27 cellular contexts compared by ENCODE assay signal in genomic region chr12:74530676-74531075, GRCh38.
"Had no signal": no experiment of that assay in that cellular context is flagged by ENCODE, and none has a peak within 500 bp of the region (broad histone marks: within the 10 kb centered on the region; RNA-seq: fewer than 3 reads in every experiment).

No MANE protein-coding gene starts in this region.

- H3K27ac Mint-ChIP-seq: nephron; neural progenitor cell; progenitor cell of endocrine pancreas; stimulated activated effector memory CD8-positive, alpha-beta T cell treated with anti-CD3 and anti-CD28 coated beads, Interleukin-12 subunit alpha, Interleukin-12 subunit beta, amount 100 ng/mL, for 72 hours; stimulated activated naive B cell treated with anti-CD40 and anti-IgM and Interleukin-4, amounts not matched to agents 10 μg/mL and 1 μg/mL and 100 μg/mL, for 72 hours; stimulated activated naive CD8-positive, alpha-beta T cell treated with anti-CD3 and anti-CD28 coated beads, Interleukin-15, Interleukin-2, amounts not matched to agents 100 ng/mL and 50 ng/mL, for 24 hours had no signal

- ATAC-seq: psoas muscle; right cardiac atrium; right lobe of liver; stimulated activated effector memory CD8-positive, alpha-beta T cell treated with anti-CD3 and anti-CD28 coated beads, Interleukin-12 subunit alpha, Interleukin-12 subunit beta, amount 100 ng/mL, for 72 hours; stimulated activated naive B cell treated with anti-CD40 and anti-IgM and Interleukin-4, amounts not matched to agents 10 μg/mL and 1 μg/mL and 100 μg/mL, for 72 hours had no signal

- H3K27ac ChIP-seq: neural progenitor cell, ovary, parathyroid adenoma, psoas muscle, right lobe of liver, sigmoid colon, stomach, thoracic aorta, thyroid gland, tibial nerve, upper lobe of left lung, vagina had no signal

- H3K4me1 Mint-ChIP-seq: nephron; neural progenitor cell; stimulated activated effector memory CD8-positive, alpha-beta T cell treated with anti-CD3 and anti-CD28 coated beads, Interleukin-12 subunit alpha, Interleukin-12 subunit beta, amount 100 ng/mL, for 72 hours had no signal

- H3K36me3 ChIP-seq: neural progenitor cell, ovary, right lobe of liver, sigmoid colon, stomach, thoracic aorta, thyroid gland, tibial nerve, upper lobe of left lung, vagina had no signal

- H3K4me1 ChIP-seq: neural progenitor cell, parathyroid adenoma, psoas muscle, right lobe of liver, sigmoid colon, stomach, thyroid gland, tibial nerve, upper lobe of left lung, vagina had no signal

- H3K36me3 Mint-ChIP-seq: neural progenitor cell; stimulated activated effector memory CD8-positive, alpha-beta T cell treated with anti-CD3 and anti-CD28 coated beads, Interleukin-12 subunit alpha, Interleukin-12 subunit beta, amount 100 ng/mL, for 72 hours had no signal

- H3K4me3 ChIP-seq: neural progenitor cell, ovary, psoas muscle, right lobe of liver, sigmoid colon, stomach, thoracic aorta, thyroid gland, tibial nerve, upper lobe of left lung, vagina had no signal

- DNase-seq: occipital lobe; ovary; posterior cingulate gyrus; psoas muscle; right cardiac atrium; right lobe of liver; sigmoid colon; small intestine; stimulated activated CD4-positive, alpha-beta T cell treated with anti-CD3 and anti-CD28 coated beads, Interleukin-15, amount 100 ng/mL, for 24 hours; stimulated activated CD4-positive, alpha-beta T cell treated with anti-CD3 and anti-CD28 coated beads, Interleukin-2, amount 100 ng/mL, for 24 hours; stimulated activated CD4-positive, alpha-beta T cell treated with anti-CD3 and anti-CD28 coated beads, Interleukin-2, amount 100 ng/mL, for 48 hours; stimulated activated CD4-positive, alpha-beta T cell treated with anti-CD3 and anti-CD28 coated beads, Interleukin-4, amount 100 ng/mL, for 24 hours; stimulated activated naive B cell treated with anti-CD40 and anti-IgM and Interleukin-4, amounts not matched to agents 10 μg/mL and 1 μg/mL and 100 μg/mL, for 72 hours; stimulated activated naive CD4-positive, alpha-beta T cell treated with Interleukin-2 at 50 U/mL for 16 hours; stomach; thyroid gland; upper lobe of left lung had no signal

- H3K27me3 ChIP-seq: neural progenitor cell, ovary, right lobe of liver, stomach, thyroid gland, tibial nerve, upper lobe of left lung, vagina had no signal

- H3K9me3 ChIP-seq: ovary, psoas muscle, right lobe of liver, sigmoid colon, stomach, thoracic aorta, thyroid gland, tibial nerve, upper lobe of left lung, vagina had no signal

- H2AFZ ChIP-seq: neural progenitor cell, parathyroid adenoma had no signal

- H3K9me3 Mint-ChIP-seq: nephron; neural progenitor cell; stimulated activated effector memory CD8-positive, alpha-beta T cell treated with anti-CD3 and anti-CD28 coated beads, Interleukin-12 subunit alpha, Interleukin-12 subunit beta, amount 100 ng/mL, for 72 hours; stimulated activated naive CD8-positive, alpha-beta T cell treated with anti-CD3 and anti-CD28 coated beads, Interleukin-15, Interleukin-2, amounts not matched to agents 100 ng/mL and 50 ng/mL, for 24 hours had no signal

- H3K4me2 ChIP-seq: neural progenitor cell had no signal

- H3K9ac ChIP-seq: neural progenitor cell, parathyroid adenoma had no signal

- H3K27me3 Mint-ChIP-seq: progenitor cell of endocrine pancreas had no signal

- FAIRE-seq: small intestine, urothelium cell line had no signal

- H3K4me3 Mint-ChIP-seq: nephron; neural progenitor cell; stimulated activated effector memory CD8-positive, alpha-beta T cell treated with anti-CD3 and anti-CD28 coated beads, Interleukin-12 subunit alpha, Interleukin-12 subunit beta, amount 100 ng/mL, for 72 hours; stimulated activated naive B cell treated with anti-CD40 and anti-IgM and Interleukin-4, amounts not matched to agents 10 μg/mL and 1 μg/mL and 100 μg/mL, for 72 hours; stimulated activated naive CD8-positive, alpha-beta T cell treated with anti-CD3 and anti-CD28 coated beads, Interleukin-15, Interleukin-2, amounts not matched to agents 100 ng/mL and 50 ng/mL, for 24 hours had no signal

- H3K79me2 ChIP-seq: parathyroid adenoma had no signal
